Comparison of ENCODE assay signal across 8 cellular contexts in genomic region chr3:120595788-120596115, GRCh38.
A peak's percentile ranks its signal among the peaks of the same experiment; 100 is the strongest.
DNase-seq lines count a peak whose midpoint lies in the region; TF ChIP-seq lines count a peak whose summit lies in the region.

No MANE protein-coding gene starts in this region.

- H3K27ac ChIP-seq in SK-N-MC: no peak overlapping the region
- peak overlapping the region; percentile 89 for H3K27ac ChIP-seq in rectal smooth muscle tissue (ENCODE audit: low read depth, low read length)

- no peaks in the 10 kb centered on the region for H3K9me3 ChIP-seq in SK-N-MC (ENCODE audit: low read depth, low read length)

- peaks cover 12% of the 10 kb centered on the region for H3K4me1 ChIP-seq in rectal smooth muscle tissue (ENCODE audit: control insufficient read depth, insufficient read depth, low read length)

- DNase-seq in GM12864 (ENCODE audit: low read depth) (no peak), SK-N-MC (ENCODE audit: low read depth, low spot score) (no peak), fibroblast of pulmonary artery (ENCODE audit: low read depth) (no peak), DMS79 treated with DMSO at 0.1 percent for 48 hours (lab: John Stamatoyannopoulos, UW) (no peak), iPS-NIHi7 (ENCODE audit: extremely low spot score) (no peak), NOMO-1 treated with dmso at 0.1 percent for 144 hours (lab: John Stamatoyannopoulos, UW; ENCODE audit: unreplicated experiment) (no peak), DMS153 treated with DMSO at 0.1 percent for 48 hours (lab: John Stamatoyannopoulos, UW; ENCODE audit: unreplicated experiment) (no peak)

- H3K27me3 ChIP-seq in rectal smooth muscle tissue (ENCODE audit: control insufficient read depth, insufficient read depth, low read length): no peaks in the 10 kb centered on the region

- peak overlapping the region; percentile 100 for H3K4me3 ChIP-seq in GM12864 (ENCODE audit: low read depth, low read length)
- H3K4me3 ChIP-seq in SK-N-MC: peak overlapping the region; percentile 99
- peak overlapping the region; percentile 87 for H3K4me3 ChIP-seq in fibroblast of pulmonary artery (replicated peaks; ENCODE audit: low read depth, low read length)
- H3K4me3 ChIP-seq in rectal smooth muscle tissue (ENCODE audit: low read length): peak overlapping the region; percentile 86

- H3K36me3 ChIP-seq in SK-N-MC (ENCODE audit: insufficient read depth, low read length) (peaks cover 38% of the 10 kb centered on the region), rectal smooth muscle tissue (ENCODE audit: control insufficient read depth, insufficient read depth, low read length) (peaks cover 7% of the 10 kb centered on the region)

- no peak for TF ChIP-seq CTCF in GM12864 (IDR thresholded peaks at IDR 0.05; ENCODE audit: low read depth, low read length, missing control alignments)
- no peak for TF ChIP-seq CTCF in fibroblast of pulmonary artery (IDR thresholded peaks at IDR 0.05; ENCODE audit: low read length, missing control alignments)

- H3K9ac ChIP-seq in SK-N-MC (ENCODE audit: insufficient read length) (peak overlapping the region; percentile 58), rectal smooth muscle tissue (ENCODE audit: low read length) (peak overlapping the region; percentile 50)
